Comparison of ENCODE assay signal across 22 cellular contexts in the genomic region with DNA sequence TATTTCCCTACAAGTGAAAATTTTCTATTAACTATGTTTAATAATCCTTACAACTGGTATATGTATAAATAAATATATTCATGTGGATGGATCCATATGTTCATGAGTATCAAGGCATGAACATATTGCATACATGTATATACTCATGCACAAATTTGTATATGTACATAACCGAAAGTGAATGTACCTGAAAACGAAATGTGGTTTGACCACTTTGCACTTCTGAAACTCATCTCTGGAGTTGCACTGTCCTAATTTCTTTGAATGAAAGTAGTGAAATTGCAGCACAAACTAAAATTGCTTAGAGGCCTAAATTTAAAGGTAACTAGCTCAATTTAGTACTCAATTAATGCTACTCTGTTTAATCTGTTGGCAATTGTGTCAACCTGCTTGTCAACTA. TPM values are rescaled to one million over a fixed set of nuclear protein-coding genes. Genes with fewer than 3 reads are reported as not detected.
DNase-seq lines count a peak whose midpoint lies in the region; ATAC-seq and TF ChIP-seq lines count a peak whose summit lies in the region.
"Had no signal": no experiment of that assay in that cellular context is flagged by ENCODE, and none has a peak within 500 bp of the region (broad histone marks: within the 10 kb centered on the region; RNA-seq: fewer than 3 reads in every experiment).

No MANE protein-coding gene starts in this region.

- CTCF ChIA-PET in SK-N-SH (lab: Yijun Ruan, JAX), result interaction anchor here (1.2 to 1.4 kb wide), 4 partner anchors 11 to 155 kb away, joined by 3 to 4 read pairs (median 4); no protein-coding TSS in a partner anchor

- H3F3A ChIP-seq in SK-N-SH (replicated peaks; ENCODE audit: insufficient read depth), result no peaks in the 10 kb centered on the region

- no peaks in the 10 kb centered on the region for H3K36me3 ChIP-seq in SK-N-SH (replicated peaks in 1 of 2; ENCODE audit: control insufficient read depth in 1 of 2, insufficient read depth in 2 of 2, low read length in 1 of 2)
- H3K36me3 ChIP-seq: SJCRH30, suprapubic skin had no signal

- no peak overlapping the region for H3K27ac ChIP-seq in SK-N-SH (ENCODE audit: low read depth in 2 of 2, low read length in 1 of 2)
- H3K27ac ChIP-seq: hepatocyte, SJCRH30, suprapubic skin had no signal

- H3K9me3 ChIP-seq in SK-N-SH, result no peaks in the 10 kb centered on the region
- H3K9me3 ChIP-seq: SJCRH30, suprapubic skin had no signal

- POLR2A ChIA-PET in SK-N-SH (lab: Yijun Ruan, JAX), result no interaction called here

- 38% methylated on average over 2 of the region's 2 CpGs for WGBS in SK-N-SH (ENCODE audit: low lambda C conversion rate)

- H3K27me3 ChIP-seq in SK-N-SH (ENCODE audit: insufficient read depth), result no peaks in the 10 kb centered on the region
- H3K27me3 ChIP-seq: hepatocyte, SJCRH30, suprapubic skin had no signal

- no peak for TF ChIP-seq EP300 in SK-N-SH (IDR thresholded peaks at IDR 0.05; ENCODE audit: borderline replicate concordance in 1 of 2, low read depth in 1 of 2, low read length in 1 of 2)

- no peaks in the 10 kb centered on the region for H3K4me1 ChIP-seq in SK-N-SH (ENCODE audit: control insufficient read depth in 1 of 2, insufficient read depth in 2 of 2, low read depth in 1 of 2, low read length in 1 of 2)
- H3K4me1 ChIP-seq: SJCRH30, suprapubic skin had no signal

- TF ChIP-seq RAD21 in SK-N-SH (IDR thresholded peaks at IDR 0.05; ENCODE audit: low read length), result no peak

- DNase-seq in GM12865 (ENCODE audit: low read depth) (peak; percentile 53), left lobe of liver (ENCODE audit: low spot score) (no peak), SK-N-SH (no peak), hippocampal formation (lab: John Stamatoyannopoulos, UW) (no peak)
- DNase-seq: ACHN; activated CD4-positive, alpha-beta T cell treated with anti-CD3 and anti-CD28 coated beads for 1 hour; activated naive CD4-positive, alpha-beta T cell; CD4-positive, CD25-positive, alpha-beta regulatory T cell; DMS53; kidney; mesenchymal stem cell; natural killer cell; NCI-H1930; NCI-H510A; SJCRH30; stimulated activated CD4-positive, alpha-beta T cell treated with anti-CD3 and anti-CD28 coated beads, Interleukin-2, amount 100 ng/mL, for 48 hours had no signal

- ATAC-seq in GM18909 (IDR thresholded peaks at IDR 0.05; ENCODE audit: poor library complexity, unreplicated experiment) (peak; percentile 84), GM21723 (IDR thresholded peaks at IDR 0.05; ENCODE audit: unreplicated experiment) (peak; percentile 85), HG03432 (IDR thresholded peaks at IDR 0.05; ENCODE audit: unreplicated experiment) (peak; percentile 58), left lobe of liver (no peak), GM21737 (IDR thresholded peaks at IDR 0.05; ENCODE audit: unreplicated experiment) (no peak)
- ATAC-seq: natural killer cell had no signal

- H4K20me1 ChIP-seq in SK-N-SH (ENCODE audit: insufficient read depth), result no peaks in the 10 kb centered on the region

- H3K79me2 ChIP-seq in SK-N-SH (ENCODE audit: insufficient read depth), result no peaks in the 10 kb centered on the region
- H3K79me2 ChIP-seq: hepatocyte had no signal

- no peak overlapping the region for H2AFZ ChIP-seq in SK-N-SH (ENCODE audit: low read depth)
- H2AFZ ChIP-seq: hepatocyte had no signal

- no peak overlapping the region for H3K9ac ChIP-seq in SK-N-SH

- H3K4me3 ChIP-seq in GM12865 (ENCODE audit: low read depth, low read length) (no peak overlapping the region), SK-N-SH (ENCODE audit: low read depth in 2 of 2, low read length in 1 of 2) (no peak overlapping the region)
- H3K4me3 ChIP-seq: hepatocyte, SJCRH30, suprapubic skin had no signal

- H3K9me2 ChIP-seq in SK-N-SH, result no peaks in the 10 kb centered on the region

- H3K4me2 ChIP-seq in SK-N-SH, result no peak overlapping the region
- H3K4me2 ChIP-seq: hepatocyte had no signal

- no peak for TF ChIP-seq CTCF in GM12865 (IDR thresholded peaks at IDR 0.05; ENCODE audit: insufficient read depth, low read depth, low read length, missing control alignments)
- TF ChIP-seq CTCF in SK-N-SH (IDR thresholded peaks at IDR 0.05), result no peak

TF ChIP-seq in SK-N-SH, 30 proteins besides CTCF, POLR2A, EP300 and RAD21:
- TF ChIP-seq NFIC (IDR thresholded peaks at IDR 0.05; ENCODE audit: borderline replicate concordance) (no peak), MEF2A (IDR thresholded peaks at IDR 0.05; ENCODE audit: borderline replicate concordance, low read depth) (no peak), YY1 (IDR thresholded peaks at IDR 0.05; ENCODE audit: low read depth) (no peak), GATA2 (CRISPR knock-in tag; IDR thresholded peaks at IDR 0.05) (no peak), SIN3A (IDR thresholded peaks at IDR 0.05; ENCODE audit: borderline replicate concordance, low read depth, low read length) (no peak), FOXJ3 (CRISPR knock-in tag; IDR thresholded peaks at IDR 0.05) (no peak), MXI1 (IDR thresholded peaks at IDR 0.05; ENCODE audit: low read depth, low read length) (no peak)
- TF ChIP-seq, protein P1, sequence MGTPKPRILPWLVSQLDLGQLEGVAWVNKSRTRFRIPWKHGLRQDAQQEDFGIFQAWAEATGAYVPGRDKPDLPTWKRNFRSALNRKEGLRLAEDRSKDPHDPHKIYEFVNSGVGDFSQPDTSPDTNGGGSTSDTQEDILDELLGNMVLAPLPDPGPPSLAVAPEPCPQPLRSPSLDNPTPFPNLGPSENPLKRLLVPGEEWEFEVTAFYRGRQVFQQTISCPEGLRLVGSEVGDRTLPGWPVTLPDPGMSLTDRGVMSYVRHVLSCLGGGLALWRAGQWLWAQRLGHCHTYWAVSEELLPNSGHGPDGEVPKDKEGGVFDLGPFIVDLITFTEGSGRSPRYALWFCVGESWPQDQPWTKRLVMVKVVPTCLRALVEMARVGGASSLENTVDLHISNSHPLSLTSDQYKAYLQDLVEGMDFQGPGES (IDR thresholded peaks at IDR 0.05; ENCODE audit: low read depth, low read length), result no peak

RNA-seq across cellular contexts. Expression of a gene that starts 27.4 kb away (rescaled TPM):
- total RNA-seq in left lobe of liver, result 24.4 TPM
- 0.15 and 0.30 TPM in 2 replicates for polyA plus RNA-seq in SK-N-SH (2012; rRNA removed)
- polyA plus RNA-seq in SK-N-SH (2012; cell fraction: cytosol; rRNA removed), result 0.13 and 0.37 TPM in 2 replicates
- polyA plus RNA-seq in SK-N-SH (2012; cell fraction: nucleus; rRNA removed), result 0.30 and 0.99 TPM in 2 replicates
- polyA plus RNA-seq: CD4-positive, CD25-positive, alpha-beta regulatory T cell had no signal

Comparison
In these comparisons a context has a peak if more than half of its experiments do, and no peak if none do; other contexts are left out.
1. ATAC-seq: peak in GM18909 (single experiment), GM21723 (single experiment) and HG03432 (single experiment); none in left lobe of liver (single experiment) and GM21737 (single experiment).